Comparison of ENCODE assay signal across 8 cellular contexts in the genomic region with DNA sequence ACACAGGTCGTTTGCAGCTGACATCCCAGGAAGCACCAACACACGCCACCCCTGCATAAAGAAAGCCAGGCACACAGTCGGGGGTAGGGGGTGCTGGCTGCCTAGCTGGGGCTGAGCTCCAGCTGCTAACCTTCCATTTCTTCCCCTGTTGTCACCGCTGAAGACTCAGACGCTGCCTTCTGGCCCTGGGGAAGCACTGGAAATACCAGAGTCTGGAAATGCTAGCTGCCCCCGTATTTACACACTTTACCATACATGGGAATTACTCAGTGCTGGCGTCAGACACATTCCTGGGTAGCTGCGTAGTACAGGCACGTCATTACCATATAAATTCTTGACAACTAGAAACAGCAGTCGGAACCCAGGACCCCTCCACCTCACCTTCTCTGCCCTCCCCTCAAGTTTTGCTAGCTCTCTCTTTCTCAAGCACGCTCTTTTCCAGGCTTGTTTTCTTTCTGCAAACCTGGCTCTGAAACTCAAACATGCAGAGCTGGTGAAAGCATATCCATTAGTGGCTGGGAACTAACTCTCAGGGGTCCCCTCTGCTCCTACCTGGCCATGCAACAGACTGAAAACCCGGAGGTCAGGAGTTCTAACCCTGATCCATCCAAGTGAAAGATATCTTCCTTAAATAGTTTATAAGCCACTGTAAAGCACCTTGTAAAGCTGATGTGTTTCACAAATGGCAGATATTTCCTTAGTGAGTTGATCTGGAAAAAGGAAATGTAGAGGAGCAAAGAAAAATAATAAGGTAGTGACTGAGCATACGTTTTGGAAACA. TPM values are rescaled to one million over a fixed set of nuclear protein-coding genes. Genes with fewer than 3 reads are reported as not detected.
A peak's percentile ranks its signal among the peaks of the same experiment; 100 is the strongest.
DNase-seq lines count a peak whose midpoint lies in the region; ATAC-seq and TF ChIP-seq lines count a peak whose summit lies in the region.

No MANE protein-coding gene starts in this region.

- H3K4me2 ChIP-seq in fibroblast of lung (ENCODE audit: extremely low read depth, insufficient read depth, low read length) (peak overlapping the region; percentile 65), trophoblast cell (ENCODE audit: low read length) (peak overlapping the region; percentile 85)

- DNase-seq in EH (ENCODE audit: low read depth) (peak; percentile 99), Panc1 (ENCODE audit: low read depth, low spot score) (peak; percentile 85), fibroblast of lung (ENCODE audit: low read depth in 2 of 2) (peak; percentile 99), trophoblast cell (peak; percentile 95)
- DNase-seq in stimulated activated CD4-positive, alpha-beta T cell treated with anti-CD3 and anti-CD28 coated beads, Interleukin-1b, Interleukin-23, amount 100 ng/mL, for 48 hours = no peak

- H4K12ac ChIP-seq in trophoblast cell (ENCODE audit: low read depth, low read length) = no peak overlapping the region

- no peak overlapping the region for H2AFZ ChIP-seq in fibroblast of lung (ENCODE audit: low read length)
- H2AFZ ChIP-seq in trophoblast cell (ENCODE audit: insufficient read depth, low read length, poor library complexity) = peak overlapping the region; percentile 27

- peak overlapping the region; percentile 91 for H2BK5ac ChIP-seq in trophoblast cell (ENCODE audit: low read depth, low read length, poor library complexity)

- CTCF ChIA-PET in Panc1 (lab: Charles Lee) = interaction anchor here (0.6 to 3.2 kb wide), 6 partner anchors 9 to 229 kb away, joined by 3 to 30 read pairs (median 6); no protein-coding TSS in a partner anchor

- H3K14ac ChIP-seq in trophoblast cell (ENCODE audit: low read length) = peak overlapping the region; percentile 71

- intact Hi-C loops in Panc1 (cut with micrococcal nuclease; ENCODE audit: unreplicated experiment) = no loop called here

- H3K9ac ChIP-seq in fibroblast of lung (ENCODE audit: insufficient read depth, low read length) (peak overlapping the region; percentile 64), trophoblast cell (ENCODE audit: low read length) (peak overlapping the region; percentile 18)

- in situ Hi-C loops in Panc1 (cut with HindIII; ENCODE audit: low pct_unique_long_range_greater_than_20kb, low sequenced_read_pairs) = no loop called here

- no peaks in the 10 kb centered on the region for H3K27me3 ChIP-seq in Panc1 (ENCODE audit: control insufficient read depth, insufficient read depth, low read length)
- H3K27me3 ChIP-seq in fibroblast of lung (ENCODE audit: control insufficient read depth, insufficient read depth, low read length) = no peaks in the 10 kb centered on the region
- H3K27me3 ChIP-seq in trophoblast cell (ENCODE audit: insufficient read depth, low read length) = no peaks in the 10 kb centered on the region

- H2BK12ac ChIP-seq in trophoblast cell (ENCODE audit: low read length) = no peak overlapping the region

- H3K4me3 ChIP-seq in Panc1 (ENCODE audit: low read depth in 2 of 2, low read length in 2 of 2) = peak overlapping the region; percentile 4 to 39
- peak overlapping the region; percentile 30 to 85 (median 58) for H3K4me3 ChIP-seq in fibroblast of lung (replicated peaks in 1 of 4; ENCODE audit: control extremely low read depth in 1 of 4, insufficient read depth in 1 of 4, low read depth in 3 of 4, low read length in 4 of 4)
- no peak overlapping the region for H3K4me3 ChIP-seq in trophoblast cell (ENCODE audit: low read depth, low read length)

- H4K91ac ChIP-seq in trophoblast cell (ENCODE audit: low read depth, low read length) = peak overlapping the region; percentile 90

- no peak overlapping the region for H3K23ac ChIP-seq in trophoblast cell (ENCODE audit: low read length)

- no peak overlapping the region for H2AK5ac ChIP-seq in trophoblast cell (ENCODE audit: low read length)

- peak overlapping the region; percentile 77 for H4K8ac ChIP-seq in trophoblast cell (ENCODE audit: low read depth, low read length)

- no peaks in the 10 kb centered on the region for H3K36me3 ChIP-seq in Panc1 (ENCODE audit: control insufficient read depth, insufficient read depth, low read length)
- H3K36me3 ChIP-seq in fibroblast of lung (ENCODE audit: control insufficient read depth, insufficient read depth, low read length) = peaks cover 10% of the 10 kb centered on the region
- peaks cover 10 to 21% of the 10 kb centered on the region in 2 experiments for H3K36me3 ChIP-seq in trophoblast cell (ENCODE audit: control insufficient read depth in 1 of 2, insufficient read depth in 2 of 2, low read length in 2 of 2)

- peak overlapping the region; percentile 76 for H3K27ac ChIP-seq in Panc1 (ENCODE audit: low read length)
- H3K27ac ChIP-seq in fibroblast of lung (ENCODE audit: insufficient read depth, low read length) = peak overlapping the region; percentile 95
- H3K27ac ChIP-seq in trophoblast cell (ENCODE audit: low read depth, low read length) = peak overlapping the region; percentile 97

- H2BK120ac ChIP-seq in trophoblast cell (ENCODE audit: insufficient read depth, low read length, poor library complexity) = peak overlapping the region; percentile 88

- H3K4me1 ChIP-seq in Panc1 (ENCODE audit: control insufficient read depth, insufficient read depth, low read length) (peaks cover 53% of the 10 kb centered on the region), fibroblast of lung (ENCODE audit: control insufficient read depth, extremely low read depth, insufficient read depth, low read length) (peaks cover 31% of the 10 kb centered on the region), trophoblast cell (ENCODE audit: control insufficient read depth in 1 of 2, insufficient read depth in 2 of 2, low read length in 2 of 2) (peaks cover 62 to 63% of the 10 kb centered on the region in 2 experiments)

- H3K79me2 ChIP-seq in fibroblast of lung (ENCODE audit: control insufficient read depth, insufficient read depth, low read length) (peaks cover 75% of the 10 kb centered on the region), trophoblast cell (ENCODE audit: control insufficient read depth, insufficient read depth, low read length, poor library complexity) (peaks cover 53% of the 10 kb centered on the region)

- no peaks in the 10 kb centered on the region for H4K20me1 ChIP-seq in fibroblast of lung (ENCODE audit: control insufficient read depth, extremely low read depth, insufficient read depth, low read length)

- peak overlapping the region; percentile 56 for H3K4ac ChIP-seq in trophoblast cell (ENCODE audit: low read depth, low read length)

- no TSS peak for BruUV-seq in Panc1 (replicated peaks; lab: Mats Ljungman, UMichigan)

- H3K9me3 ChIP-seq in Panc1 (ENCODE audit: control insufficient read depth, insufficient read depth, low read depth, low read length) = no peaks in the 10 kb centered on the region
- H3K9me3 ChIP-seq in fibroblast of lung (ENCODE audit: control insufficient read depth, insufficient read depth, low read depth, low read length) = no peaks in the 10 kb centered on the region
- H3K9me3 ChIP-seq in trophoblast cell (ENCODE audit: insufficient read depth, low read depth, low read length) = peaks cover under 1% of the 10 kb centered on the region

- WGBS in trophoblast cell (ENCODE audit: extremely low coverage, insufficient coverage, insufficient read length) = no CpG with 5 or more reads among the region's 13 CpGs

- H3K18ac ChIP-seq in trophoblast cell (ENCODE audit: low read length) = peak overlapping the region; percentile 12

- POLR2A ChIA-PET in Panc1 (lab: Charles Lee) = interaction anchor here (0.6 kb wide), 1 partner anchor 468 kb away, joined by 4 read pairs; no protein-coding TSS in a partner anchor

- ATAC-seq in Panc1 (peak; percentile 66), GM18909 (IDR thresholded peaks at IDR 0.05; ENCODE audit: poor library complexity, unreplicated experiment) (no peak), HG03521 (IDR thresholded peaks at IDR 0.05; ENCODE audit: unreplicated experiment) (no peak), HG03280 (IDR thresholded peaks at IDR 0.05; ENCODE audit: unreplicated experiment) (no peak)

- TF ChIP-seq CTCF in Panc1 (IDR thresholded peaks at IDR 0.05) (no peak), fibroblast of lung (conservative IDR thresholded peaks at IDR 0.05 in 1 of 2, IDR thresholded peaks at IDR 0.05 in 1 of 2; ENCODE audit: low read depth in 1 of 2, low read length in 2 of 2) (no peak)

- H3K79me1 ChIP-seq in trophoblast cell (ENCODE audit: low read length) = peaks cover 74% of the 10 kb centered on the region

RNA-seq across cellular contexts. Expression of gene CSRP1, which starts 3.3 kb away (rescaled TPM):
- total RNA-seq in Panc1 (2021; ENCODE audit: unreplicated experiment) (94.4 TPM), fibroblast of lung (158 and 195 TPM in 2 replicates)
- polyA plus RNA-seq in Panc1 (2012; ENCODE audit: insufficient read length) = 136 TPM
- polyA plus RNA-seq in fibroblast of lung = 438 and 1,081 TPM in 2 replicates
- 450 and 1,109 TPM in 2 replicates for polyA plus RNA-seq in fibroblast of lung (2012)
- 886 and 2,174 TPM in 2 replicates for polyA minus RNA-seq in fibroblast of lung (ENCODE audit: low replicate concordance)
- 326 and 348 TPM in 2 replicates for polyA plus RNA-seq in trophoblast cell (2013)

RNA-seq across cellular contexts. Expression of gene PHLDA3, which starts 34.6 kb away (rescaled TPM):
- total RNA-seq in Panc1 (2021; ENCODE audit: unreplicated experiment) (12.3 TPM), fibroblast of lung (138 and 141 TPM in 2 replicates)
- 11.3 TPM for polyA plus RNA-seq in Panc1 (2012; ENCODE audit: insufficient read length)
- 25.9 and 26.5 TPM in 2 replicates for polyA plus RNA-seq in fibroblast of lung
- polyA plus RNA-seq in fibroblast of lung (2012) = 57.8 and 74.3 TPM in 2 replicates
- 18.9 and 32.3 TPM in 2 replicates for polyA minus RNA-seq in fibroblast of lung (ENCODE audit: low replicate concordance)
- polyA plus RNA-seq in trophoblast cell (2013) = 49.4 and 51.1 TPM in 2 replicates

RNA-seq across cellular contexts. Expression of gene NAV1, which starts 35.3 kb away (rescaled TPM):
- 29.0 TPM for total RNA-seq in Panc1 (2021; ENCODE audit: unreplicated experiment)
- 15.2 TPM for polyA plus RNA-seq in Panc1 (2012; ENCODE audit: insufficient read length)
- 7.2 and 19.8 TPM in 2 replicates for total RNA-seq in fibroblast of lung
- polyA plus RNA-seq in fibroblast of lung = 64.0 and 66.5 TPM in 2 replicates
- polyA plus RNA-seq in fibroblast of lung (2012) = 65.3 and 96.6 TPM in 2 replicates
- 355 and 377 TPM in 2 replicates for polyA minus RNA-seq in fibroblast of lung (ENCODE audit: low replicate concordance)
- polyA plus RNA-seq in trophoblast cell (2013) = 38.9 and 40.5 TPM in 2 replicates

Comparison
In these comparisons a context has a peak if more than half of its experiments do, and no peak if none do; other contexts are left out.
1. RNA of gene PHLDA3, which starts 34.6 kb away (total RNA-seq): 138 to 141 TPM in fibroblast of lung; 12.3 TPM in Panc1 (single experiment); every median in the first group is over 10 times any median in the second.
2. Peak in every context shown above with its lines, with median percentiles within 50 percentile points of each other: H3K27ac ChIP-seq.